In the genomic region with DNA sequence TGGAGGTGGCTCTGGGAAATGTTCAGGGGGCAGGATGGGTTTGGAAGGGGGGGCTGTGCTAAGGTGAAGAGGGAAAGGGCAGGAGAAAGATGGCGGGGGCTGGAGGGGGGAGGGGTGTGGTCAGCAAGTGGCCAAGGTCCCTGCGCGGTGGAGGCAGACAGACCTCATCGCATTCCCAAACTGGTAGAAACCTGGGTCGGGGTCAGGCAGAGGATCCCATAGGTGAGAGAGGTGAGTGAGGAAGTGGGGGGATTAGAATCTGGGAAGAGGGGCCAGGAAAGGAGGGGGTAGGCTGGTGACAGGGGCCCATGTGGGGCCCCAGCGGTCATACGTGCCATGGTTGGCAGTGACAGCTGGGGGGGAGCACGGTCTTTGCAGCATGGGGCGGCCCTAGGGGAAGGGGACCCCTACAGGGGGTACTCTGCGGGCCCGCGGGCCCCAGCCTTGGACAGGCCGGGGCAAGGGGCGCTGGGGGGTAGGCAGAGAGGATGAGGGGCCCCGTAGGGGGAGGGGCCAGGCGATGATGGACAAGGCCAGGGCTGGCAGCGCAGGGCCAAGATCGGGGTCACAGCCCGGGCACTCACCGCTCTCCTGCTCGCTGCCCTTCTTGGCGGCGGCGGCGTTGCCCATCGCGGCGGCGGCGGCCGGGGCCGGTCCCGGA, we compare ENCODE assay signal across 8 cellular contexts. TPM values are rescaled to one million over a fixed set of nuclear protein-coding genes. Genes with fewer than 3 reads are reported as not detected.
DNase-seq lines count a peak whose midpoint lies in the region; ATAC-seq and TF ChIP-seq lines count a peak whose summit lies in the region.

No MANE protein-coding gene starts in this region.

- H3K27ac ChIP-seq in DND-41 (ENCODE audit: low read length) (peak overlapping the region; percentile 12), fibroblast of lung (ENCODE audit: insufficient read depth, low read length) (peak overlapping the region; percentile 73), osteoblast (ENCODE audit: low read depth, low read length) (peak overlapping the region; percentile 40)

- H3K27me3 ChIP-seq in DND-41 (ENCODE audit: insufficient read depth, low read length, poor library complexity) (no peaks in the 10 kb centered on the region), fibroblast of lung (ENCODE audit: control insufficient read depth, insufficient read depth, low read length) (no peaks in the 10 kb centered on the region), osteoblast (ENCODE audit: insufficient read depth, low read length) (no peaks in the 10 kb centered on the region)

- H3K4me3 ChIP-seq in DND-41 (ENCODE audit: low read depth in 1 of 2, low read length in 2 of 2), result peak overlapping the region; percentile 70 to 71; a peak in 3 of 4 replicates
- H3K4me3 ChIP-seq in fibroblast of lung (replicated peaks in 1 of 4; ENCODE audit: control extremely low read depth in 1 of 4, insufficient read depth in 1 of 4, low read depth in 3 of 4, low read length in 4 of 4), result peak overlapping the region; percentile 76 to 94 (median 84)
- H3K4me3 ChIP-seq in osteoblast (ENCODE audit: insufficient read depth, low read length), result peak overlapping the region; percentile 91

- no peaks in the 10 kb centered on the region for H3K27me3 Mint-ChIP-seq in activated B cell treated with CpG ODN at 0.5 μM for 24 hours

- no peak for TF ChIP-seq POLR2A in GM18505 (IDR thresholded peaks at IDR 0.05; ENCODE audit: borderline replicate concordance, extremely low read depth, insufficient read depth, insufficient read length)

- H3K4me3 Mint-ChIP-seq in activated B cell treated with CpG ODN at 0.5 μM for 24 hours, result peak overlapping the region; percentile 84

- no peaks in the 10 kb centered on the region for H3K9me3 Mint-ChIP-seq in activated B cell treated with CpG ODN at 0.5 μM for 24 hours

- intact Hi-C loops in activated B cell treated with CpG ODN at 0.5 μM for 24 hours (cut with micrococcal nuclease), result loop anchor here (1.0 to 10.0 kb wide), 4 partner anchors 19 to 322 kb away; a partner anchor contains a TSS

- H3K4me2 ChIP-seq in DND-41 (ENCODE audit: insufficient read depth, low read length) (peak overlapping the region; percentile 79), fibroblast of lung (ENCODE audit: extremely low read depth, insufficient read depth, low read length) (peak overlapping the region; percentile 82), osteoblast (ENCODE audit: insufficient read depth, low read length) (peak overlapping the region; percentile 84)

- DNase-seq in DND-41 (peak; percentile 43), activated B cell treated with CpG ODN at 0.5 μM for 24 hours (no peak), fibroblast of lung (ENCODE audit: low read depth in 2 of 2) (no peak), osteoblast (ENCODE audit: insufficient read length, low spot score, missing footprints) (peak; percentile 73), NCI-H226 (no peak)

- H3K4me1 Mint-ChIP-seq in activated B cell treated with CpG ODN at 0.5 μM for 24 hours, result peaks cover 42% of the 10 kb centered on the region

- peaks cover 42% of the 10 kb centered on the region for H3K4me1 ChIP-seq in DND-41 (ENCODE audit: insufficient read depth, low read length)
- peaks cover 30% of the 10 kb centered on the region for H3K4me1 ChIP-seq in fibroblast of lung (ENCODE audit: control insufficient read depth, extremely low read depth, insufficient read depth, low read length)
- peaks cover 48% of the 10 kb centered on the region for H3K4me1 ChIP-seq in osteoblast (ENCODE audit: insufficient read depth, low read length)

- H3K9me3 ChIP-seq in DND-41 (ENCODE audit: insufficient read depth, low read length, severe bottlenecking), result no peaks in the 10 kb centered on the region
- H3K9me3 ChIP-seq in fibroblast of lung (ENCODE audit: control insufficient read depth, insufficient read depth, low read depth, low read length), result no peaks in the 10 kb centered on the region
- H3K9me3 ChIP-seq in osteoblast (ENCODE audit: low read depth, low read length), result no peaks in the 10 kb centered on the region

- H3K79me2 ChIP-seq in DND-41 (ENCODE audit: insufficient read depth, low read length) (peaks cover 46% of the 10 kb centered on the region), fibroblast of lung (ENCODE audit: control insufficient read depth, insufficient read depth, low read length) (peaks cover 45% of the 10 kb centered on the region), osteoblast (ENCODE audit: insufficient read depth, low read length) (peaks cover 53% of the 10 kb centered on the region)

- H3K36me3 ChIP-seq in DND-41 (ENCODE audit: insufficient read depth, low read length) (peaks cover 27% of the 10 kb centered on the region), fibroblast of lung (ENCODE audit: control insufficient read depth, insufficient read depth, low read length) (no peaks in the 10 kb centered on the region), osteoblast (ENCODE audit: insufficient read depth, low read length) (no peaks in the 10 kb centered on the region)

- TF ChIP-seq CTCF in DND-41 (IDR thresholded peaks at IDR 0.05; ENCODE audit: borderline replicate concordance, extremely low read depth, low read length, poor library complexity, severe bottlenecking), result no peak
- TF ChIP-seq CTCF in activated B cell treated with CpG ODN at 0.5 μM for 24 hours (IDR thresholded peaks at IDR 0.05), result no peak
- TF ChIP-seq CTCF in fibroblast of lung (conservative IDR thresholded peaks at IDR 0.05 in 1 of 2, IDR thresholded peaks at IDR 0.05 in 1 of 2; ENCODE audit: low read depth in 1 of 2, low read length in 2 of 2), result no peak
- no peak for TF ChIP-seq CTCF in osteoblast (IDR thresholded peaks at IDR 0.05; ENCODE audit: extremely low read depth, low read depth, low read length)

- H3K9ac ChIP-seq in DND-41 (ENCODE audit: low read depth, low read length) (peak overlapping the region; percentile 69), fibroblast of lung (ENCODE audit: insufficient read depth, low read length) (peak overlapping the region; percentile 73)

- ATAC-seq in DND-41 (ENCODE audit: insufficient read depth, low read depth) (no peak), HG02840 (IDR thresholded peaks at IDR 0.05; ENCODE audit: low FRiP score, unreplicated experiment) (peak; percentile 4), activated B cell treated with CpG ODN at 0.5 μM for 24 hours (ENCODE audit: low read depth) (no peak), GM18505 (IDR thresholded peaks at IDR 0.05; ENCODE audit: unreplicated experiment) (no peak), GM21390 (IDR thresholded peaks at IDR 0.05; ENCODE audit: unreplicated experiment) (no peak)

- H3K27ac Mint-ChIP-seq in activated B cell treated with CpG ODN at 0.5 μM for 24 hours, result peak overlapping the region; percentile 30

- H2AFZ ChIP-seq in DND-41 (ENCODE audit: low read depth, low read length) (peak overlapping the region; percentile 60; the same call in 1 of the 2 replicates), fibroblast of lung (ENCODE audit: low read length) (no peak overlapping the region), osteoblast (ENCODE audit: low read length) (no peak overlapping the region)

- POLR2A ChIA-PET in activated B cell treated with CpG ODN at 0.5 μM for 24 hours (lab: Charles Lee), result interaction anchor here (0.9 to 2.0 kb wide), 7 partner anchors 20 to 965 kb away, joined by 3 to 6 read pairs (median 5); a partner anchor contains a TSS

- H3K36me3 Mint-ChIP-seq in activated B cell treated with CpG ODN at 0.5 μM for 24 hours (ENCODE audit: low read depth), result peaks cover 1% of the 10 kb centered on the region

- CTCF ChIA-PET in activated B cell treated with CpG ODN at 0.5 μM for 24 hours (lab: Charles Lee), result interaction anchor here (0.9 to 1.3 kb wide), 3 partner anchors 20 to 57 kb away, joined by 3 to 7 read pairs (median 4); a partner anchor contains a TSS

- peaks cover 29% of the 10 kb centered on the region for H4K20me1 ChIP-seq in DND-41 (ENCODE audit: insufficient read depth, low read length)
- H4K20me1 ChIP-seq in fibroblast of lung (ENCODE audit: control insufficient read depth, extremely low read depth, insufficient read depth, low read length), result no peaks in the 10 kb centered on the region
- peaks cover 10% of the 10 kb centered on the region for H4K20me1 ChIP-seq in osteoblast (ENCODE audit: insufficient read depth, low read length)

RNA-seq across cellular contexts. Expression of a gene that starts 0.5 kb away (rescaled TPM):
- total RNA-seq in activated B cell treated with CpG ODN at 0.5 μM for 24 hours (41.6 and 43.7 TPM in 2 replicates), fibroblast of lung (30.6 and 43.6 TPM in 2 replicates), osteoblast (45.6 and 56.3 TPM in 2 replicates)
- polyA plus RNA-seq in fibroblast of lung, result 67.4 and 104 TPM in 2 replicates
- polyA plus RNA-seq in fibroblast of lung (2012), result 82.7 and 108 TPM in 2 replicates
- 109 and 215 TPM in 2 replicates for polyA minus RNA-seq in fibroblast of lung (ENCODE audit: low replicate concordance)

RNA-seq across cellular contexts. Expression of a gene that starts 19.3 kb away (rescaled TPM):
- total RNA-seq in activated B cell treated with CpG ODN at 0.5 μM for 24 hours (3.4 and 3.7 TPM in 2 replicates), fibroblast of lung (0.26 and 2.6 TPM in 2 replicates), osteoblast (1.1 and 2.7 TPM in 2 replicates)
- 6.5 and 26.2 TPM in 2 replicates for polyA plus RNA-seq in fibroblast of lung
- polyA plus RNA-seq in fibroblast of lung (2012), result 6.4 and 27.2 TPM in 2 replicates
- 5.1 and 35.9 TPM in 2 replicates for polyA minus RNA-seq in fibroblast of lung (ENCODE audit: low replicate concordance)

RNA-seq across cellular contexts. Expression of a gene that starts 26.5 kb away (rescaled TPM):
- total RNA-seq in activated B cell treated with CpG ODN at 0.5 μM for 24 hours, result 32.7 and 36.0 TPM in 2 replicates
- 19.0 and 24.1 TPM in 2 replicates for total RNA-seq in fibroblast of lung
- 7.3 and 14.5 TPM in 2 replicates for polyA plus RNA-seq in fibroblast of lung
- 17.3 and 32.4 TPM in 2 replicates for polyA plus RNA-seq in fibroblast of lung (2012)
- polyA minus RNA-seq in fibroblast of lung (ENCODE audit: low replicate concordance), result 20.4 and 24.4 TPM in 2 replicates
- total RNA-seq in osteoblast, result 16.2 and 27.9 TPM in 2 replicates

RNA-seq across cellular contexts. Expression of a gene that starts 31.5 kb away (rescaled TPM):
- total RNA-seq in activated B cell treated with CpG ODN at 0.5 μM for 24 hours (not detected in 2 replicates), fibroblast of lung (not detected in 2 replicates), osteoblast (not detected in 2 replicates)
- polyA plus RNA-seq in fibroblast of lung, result not detected in 2 replicates
- not detected in 2 replicates for polyA plus RNA-seq in fibroblast of lung (2012)
- not detected in 2 replicates for polyA minus RNA-seq in fibroblast of lung (ENCODE audit: low replicate concordance)

RNA-seq across cellular contexts. Expression of a gene that starts 44.5 kb away (rescaled TPM):
- total RNA-seq in activated B cell treated with CpG ODN at 0.5 μM for 24 hours (0.15 and 0.18 TPM in 2 replicates), fibroblast of lung (0.77 and 0.83 TPM in 2 replicates), osteoblast (0.59 and 1.1 TPM in 2 replicates)
- polyA plus RNA-seq in fibroblast of lung, result 0.33 and 0.41 TPM in 2 replicates
- polyA plus RNA-seq in fibroblast of lung (2012), result 0.55 and 0.67 TPM in 2 replicates
- not detected in 2 replicates for polyA minus RNA-seq in fibroblast of lung (ENCODE audit: low replicate concordance)

Comparison
In these comparisons a context has a peak if more than half of its experiments do, and no peak if none do; other contexts are left out.
1. DNase-seq: peak in DND-41 (single experiment) and osteoblast (single experiment); none in activated B cell treated with CpG ODN at 0.5 μM for 24 hours (single experiment), fibroblast of lung (0 of 2) and NCI-H226 (single experiment).
2. H3K27ac ChIP-seq: peak in every context shown above with its lines; median percentile 73 in fibroblast of lung; 40 in osteoblast; 12 in DND-41.
3. Peak in every context shown above with its lines, with median percentiles within 50 percentile points of each other: H3K4me2 ChIP-seq and H3K4me3 ChIP-seq.